ENCODE assay signal across 1 cellular context in genomic region chr11:18393581-18394299, GRCh38.
TF ChIP-seq lines count a peak whose summit lies in the region.

No MANE protein-coding gene starts in this region.

TF ChIP-seq in K562, 482 proteins besides CTCF, POLR2A, EP300 and RAD21 (continued from another document):
- peak; percentile 83; the same call in 1 of the 2 replicates for TF ChIP-seq CREB3 (tag; conservative IDR thresholded peaks at IDR 0.05; ENCODE audit: low read depth)
- no peak for TF ChIP-seq AFF1 (IDR thresholded peaks at IDR 0.05; ENCODE audit: low read depth in 1 of 2, partially characterized antibody in 2 of 2)
- TF ChIP-seq NR2C2 (CRISPR knock-in tag; IDR thresholded peaks at IDR 0.05): no peak
- TF ChIP-seq NR2C2 (tag; IDR thresholded peaks at IDR 0.05): peak; percentile 58
- no peak for TF ChIP-seq HDGF (IDR thresholded peaks at IDR 0.05)
- no peak for TF ChIP-seq PCBP2 (IDR thresholded peaks at IDR 0.05; ENCODE audit: low read depth, low read length, poor library complexity, severe bottlenecking)
- peak; percentile 75 for TF ChIP-seq ZNF589 (CRISPR knock-in tag; IDR thresholded peaks at IDR 0.05; ENCODE audit: low read depth)
- 0 out of 2 replicates have a peak, but pooled peaks have one; percentile 17 for TF ChIP-seq ZNF311 (CRISPR knock-in tag; IDR thresholded peaks at IDR 0.05)
- TF ChIP-seq MECOM (CRISPR knock-in tag; IDR thresholded peaks at IDR 0.05): 0 out of 2 replicates have a peak, but pooled peaks have one; percentile 33
- TF ChIP-seq MLLT1 (IDR thresholded peaks at IDR 0.05): peak in 1 of 2 experiments; percentile 71; a peak in 2 of 4 replicates
- TF ChIP-seq THRAP3 (IDR thresholded peaks at IDR 0.05; ENCODE audit: borderline replicate concordance): 0 out of 2 replicates have a peak, but pooled peaks have one; percentile 50
- TF ChIP-seq ILK (tag; IDR thresholded peaks at IDR 0.05; ENCODE audit: borderline replicate concordance, low read depth): no peak
- peak; percentile 30; the same call in 1 of the 2 replicates for TF ChIP-seq SMARCA5 (IDR thresholded peaks at IDR 0.05)
- TF ChIP-seq FOXM1 (IDR thresholded peaks at IDR 0.05; ENCODE audit: low read depth): 0 out of 2 replicates have a peak, but pooled peaks have one; percentile 1
- no peak for TF ChIP-seq FOXM1 (CRISPR knock-in tag; IDR thresholded peaks at IDR 0.05; ENCODE audit: low read depth)
- 0 out of 2 replicates have a peak, but pooled peaks have one; percentile 22 for TF ChIP-seq ETV1 (tag; conservative IDR thresholded peaks at IDR 0.05; ENCODE audit: low read depth)
- TF ChIP-seq NFATC3 (IDR thresholded peaks at IDR 0.05): no peak
- TF ChIP-seq NFRKB (IDR thresholded peaks at IDR 0.05; ENCODE audit: low read depth): peak; percentile 54
- TF ChIP-seq CUX1 (CRISPR knock-in tag; IDR thresholded peaks at IDR 0.05): peak; percentile 84; the same call in 1 of the 2 replicates
- no peak for TF ChIP-seq ZFP36 (IDR thresholded peaks at IDR 0.05; ENCODE audit: low read depth, low read length, partially characterized antibody)
- no peak for TF ChIP-seq XRCC4 (IDR thresholded peaks at IDR 0.05; ENCODE audit: extremely low read depth, insufficient read depth, insufficient read length)
- no peak for TF ChIP-seq HDAC8 (tag; IDR thresholded peaks at IDR 0.05)
- TF ChIP-seq TAF7 (tag; IDR thresholded peaks at IDR 0.05): 0 out of 2 replicates have a peak, but pooled peaks have one; percentile 10
- peak; percentile 2 for TF ChIP-seq MEIS2 (IDR thresholded peaks at IDR 0.05; ENCODE audit: partially characterized antibody)
- no peak for TF ChIP-seq SAFB (IDR thresholded peaks at IDR 0.05; ENCODE audit: borderline replicate concordance, low read depth, low read length)
- 0 out of 2 replicates have a peak, but pooled peaks have one; percentile 58 for TF ChIP-seq ZNF197 (CRISPR knock-in tag; IDR thresholded peaks at IDR 0.05; ENCODE audit: low read depth)
- TF ChIP-seq ZBTB40 (IDR thresholded peaks at IDR 0.05): peak; percentile 41
- TF ChIP-seq ZBTB40 (CRISPR knock-in tag; IDR thresholded peaks at IDR 0.05): no peak
- TF ChIP-seq TAL1 (IDR thresholded peaks at IDR 0.05): peak; percentile 5; the same call in 1 of the 2 replicates
